ENCODE assay signal across 26 cellular contexts in the genomic region with DNA sequence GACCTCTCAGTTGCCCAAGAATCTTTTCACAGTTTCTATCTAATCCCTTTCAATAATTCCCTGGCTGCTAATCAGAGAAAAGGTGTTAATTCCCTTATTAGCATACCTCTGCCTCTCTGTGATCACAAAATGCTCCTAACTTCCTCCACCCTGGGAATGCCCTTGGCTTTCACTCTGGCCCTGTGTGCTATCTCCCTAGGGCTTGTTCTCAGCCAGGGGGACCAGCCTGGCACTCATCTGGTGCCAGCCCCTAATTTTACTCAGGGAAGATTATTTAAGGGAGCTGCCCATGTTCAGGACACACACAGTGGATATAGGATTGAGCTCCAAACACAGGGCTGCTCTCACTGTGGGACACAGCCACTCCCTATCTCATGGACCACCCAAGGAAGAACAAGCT.
"Had no signal": no experiment of that assay in that cellular context is flagged by ENCODE, and none has a peak within 500 bp of the region (broad histone marks: within the 10 kb centered on the region; RNA-seq: fewer than 3 reads in every experiment).

No MANE protein-coding gene starts in this region.

- H3K4me1 ChIP-seq: esophagus squamous epithelium, gastrocnemius medialis, left lung, lower lobe of right lung had no signal

- H3K9me3 ChIP-seq: esophagus squamous epithelium, gastrocnemius medialis, lower lobe of right lung had no signal

- H3K4me3 ChIP-seq: coronary artery, dorsolateral prefrontal cortex, esophagus squamous epithelium, gastrocnemius medialis, heart right ventricle, left lung, lower lobe of right lung had no signal

- H3K27ac ChIP-seq: coronary artery, epithelial cell of prostate, esophagus squamous epithelium, gastrocnemius medialis, heart right ventricle, left lung, lower lobe of right lung had no signal

- H3K27me3 ChIP-seq: dorsolateral prefrontal cortex, esophagus squamous epithelium, gastrocnemius medialis had no signal

- H3K36me3 ChIP-seq: esophagus squamous epithelium, gastrocnemius medialis, heart right ventricle, left lung, lower lobe of right lung had no signal

- DNase-seq: dermis blood vessel endothelial cell; dorsolateral prefrontal cortex; effector CD4-positive, alpha-beta T cell; effector memory CD4-positive, alpha-beta T cell; erythroblast; esophagus squamous epithelium; foreskin fibroblast; foreskin melanocyte; gastrocnemius medialis; glutamatergic neuron; heart right ventricle; hippocampal formation; left cardiac atrium; left lung; left ventricle myocardium superior; lower lobe of right lung; mesenchymal stem cell; midbrain; naive thymus-derived CD4-positive, alpha-beta T cell had no signal

- FAIRE-seq: colon, endometrium, islet of Langerhans, keratinocyte had no signal

- ATAC-seq: esophagus mucosa; gastrocnemius medialis; heart right ventricle; left cardiac atrium; left lung; left ventricle myocardium superior; lower lobe of right lung; naive thymus-derived CD4-positive, alpha-beta T cell had no signal
